Comparison of ENCODE assay signal across 1 cellular context in the genomic region with DNA sequence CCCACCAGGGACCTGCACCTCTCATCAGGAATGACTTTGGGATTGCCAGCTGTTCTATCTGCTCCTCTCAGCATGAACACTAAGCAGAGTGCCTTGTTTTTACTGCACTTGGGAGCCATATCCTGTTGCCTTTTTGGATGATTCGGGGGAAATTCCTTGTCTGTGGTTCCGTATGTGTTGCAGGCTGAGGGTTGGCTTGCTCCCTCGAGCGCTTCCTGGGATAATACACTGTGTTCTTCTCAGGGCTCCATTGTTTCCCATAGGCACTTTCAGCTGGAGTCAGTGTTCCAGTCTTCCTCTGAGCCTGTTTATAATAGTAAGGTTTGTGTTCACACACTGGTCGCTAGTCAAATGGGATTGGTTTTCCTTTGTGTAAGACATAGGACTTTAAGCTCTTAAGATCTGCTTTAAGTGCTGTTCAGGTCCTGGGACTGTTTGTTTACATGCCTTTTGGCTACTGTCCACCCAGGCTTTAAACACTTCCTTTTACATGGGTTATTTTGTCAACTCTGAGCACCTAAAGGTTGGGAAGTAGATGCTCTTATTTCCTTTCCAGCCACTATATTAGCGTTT.
TF ChIP-seq lines count a peak whose summit lies in the region.

No MANE protein-coding gene starts in this region.

TF ChIP-seq in IMR-90, 13 proteins besides CTCF, POLR2A, EP300 and RAD21:
- TF ChIP-seq RCOR1 (IDR thresholded peaks at IDR 0.05; ENCODE audit: insufficient replicate concordance, low read length) (no peak), CHD1 (IDR thresholded peaks at IDR 0.05; ENCODE audit: low read depth, low read length) (no peak), SMC3 (IDR thresholded peaks at IDR 0.05; ENCODE audit: low read depth, low read length) (no peak), MAZ (IDR thresholded peaks at IDR 0.05; ENCODE audit: borderline replicate concordance, low read depth, low read length) (no peak), FOS (IDR thresholded peaks at IDR 0.05; ENCODE audit: low read depth, low read length) (no peak), BHLHE40 (IDR thresholded peaks at IDR 0.05; ENCODE audit: low read depth, low read length) (no peak), MAFK (IDR thresholded peaks at IDR 0.05; ENCODE audit: low read depth, low read length) (no peak), RFX5 (IDR thresholded peaks at IDR 0.05; ENCODE audit: low read depth, low read length) (no peak), MXI1 (IDR thresholded peaks at IDR 0.05; ENCODE audit: borderline replicate concordance, low read depth, low read length) (no peak), NFE2L2 (IDR thresholded peaks at IDR 0.05; ENCODE audit: low read depth, low read length) (no peak)
- TF ChIP-seq, protein P1, sequence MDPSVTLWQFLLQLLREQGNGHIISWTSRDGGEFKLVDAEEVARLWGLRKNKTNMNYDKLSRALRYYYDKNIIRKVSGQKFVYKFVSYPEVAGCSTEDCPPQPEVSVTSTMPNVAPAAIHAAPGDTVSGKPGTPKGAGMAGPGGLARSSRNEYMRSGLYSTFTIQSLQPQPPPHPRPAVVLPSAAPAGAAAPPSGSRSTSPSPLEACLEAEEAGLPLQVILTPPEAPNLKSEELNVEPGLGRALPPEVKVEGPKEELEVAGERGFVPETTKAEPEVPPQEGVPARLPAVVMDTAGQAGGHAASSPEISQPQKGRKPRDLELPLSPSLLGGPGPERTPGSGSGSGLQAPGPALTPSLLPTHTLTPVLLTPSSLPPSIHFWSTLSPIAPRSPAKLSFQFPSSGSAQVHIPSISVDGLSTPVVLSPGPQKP (IDR thresholded peaks at IDR 0.05; ENCODE audit: borderline replicate concordance, low read depth, low read length): no peak
- TF ChIP-seq, protein P2, sequence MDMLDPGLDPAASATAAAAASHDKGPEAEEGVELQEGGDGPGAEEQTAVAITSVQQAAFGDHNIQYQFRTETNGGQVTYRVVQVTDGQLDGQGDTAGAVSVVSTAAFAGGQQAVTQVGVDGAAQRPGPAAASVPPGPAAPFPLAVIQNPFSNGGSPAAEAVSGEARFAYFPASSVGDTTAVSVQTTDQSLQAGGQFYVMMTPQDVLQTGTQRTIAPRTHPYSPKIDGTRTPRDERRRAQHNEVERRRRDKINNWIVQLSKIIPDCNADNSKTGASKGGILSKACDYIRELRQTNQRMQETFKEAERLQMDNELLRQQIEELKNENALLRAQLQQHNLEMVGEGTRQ (IDR thresholded peaks at IDR 0.05; ENCODE audit: low read depth, low read length): no peak
